Comparison of ENCODE assay signal across 33 cellular contexts in genomic region chr12:53100466-53101151, GRCh38. TPM values are rescaled to one million over a fixed set of nuclear protein-coding genes. Genes with fewer than 3 reads are reported as not detected.
DNase-seq lines count a peak whose midpoint lies in the region; ATAC-seq and TF ChIP-seq lines count a peak whose summit lies in the region.
"Had no signal": no experiment of that assay in that cellular context is flagged by ENCODE, and none has a peak within 500 bp of the region (broad histone marks: within the 10 kb centered on the region; RNA-seq: fewer than 3 reads in every experiment).

No MANE protein-coding gene starts in this region.

- H3K27ac ChIP-seq in vagina, result peak overlapping the region; percentile 64
- H3K27ac ChIP-seq: cardiac muscle cell, GM23248, KMS-11, Peyer's patch, SJCRH30, thyroid gland had no signal

- H3K9me3 ChIP-seq in adipocyte (ENCODE audit: control insufficient read depth, low read length) (no peaks in the 10 kb centered on the region), vagina (no peaks in the 10 kb centered on the region)
- H3K9me3 ChIP-seq: Peyer's patch, SJCRH30, spleen, thyroid gland had no signal

- no peak overlapping the region for H3K4me3 Mint-ChIP-seq in activated T-cell treated with anti-CD3 and anti-CD28 coated beads, Interleukin-2, amount 50 U/mL, for 72 hours
- no peak overlapping the region for H3K4me3 Mint-ChIP-seq in nephron progenitor cell
- H3K4me3 Mint-ChIP-seq: activated CD4-positive, alpha-beta T cell treated with anti-CD3 and anti-CD28 coated beads for 36 hours; activated naive CD4-positive, alpha-beta T cell treated with anti-CD3 and anti-CD28 coated beads, Interleukin-2, amount 10 ng/mL, durations not matched to agents 7 days and 5 days; CD8-positive, alpha-beta T cell had no signal

- H3K4me1 Mint-ChIP-seq in activated T-cell treated with anti-CD3 and anti-CD28 coated beads, Interleukin-2, amount 50 U/mL, for 72 hours (ENCODE audit: low read depth), result peaks cover 50% of the 10 kb centered on the region
- H3K4me1 Mint-ChIP-seq in nephron progenitor cell, result peaks cover 73% of the 10 kb centered on the region

- ATAC-seq in activated T-cell treated with anti-CD3 and anti-CD28 coated beads, Interleukin-2, amount 50 U/mL, for 72 hours (replicated peaks in 1 of 2), result no peak
- ATAC-seq in GM21515 (IDR thresholded peaks at IDR 0.05; ENCODE audit: unreplicated experiment), result no peak
- ATAC-seq: activated CD4-positive, alpha-beta T cell treated with anti-CD3 and anti-CD28 coated beads for 36 hours; CD8-positive, alpha-beta T cell had no signal

- H3K27me3 Mint-ChIP-seq in activated T-cell treated with anti-CD3 and anti-CD28 coated beads, Interleukin-2, amount 50 U/mL, for 72 hours (ENCODE audit: low read depth), result peaks cover 15% of the 10 kb centered on the region
- H3K27me3 Mint-ChIP-seq in nephron progenitor cell (ENCODE audit: low read depth, poor library complexity), result peaks cover 35% of the 10 kb centered on the region

- no peaks in the 10 kb centered on the region for H3K36me3 Mint-ChIP-seq in activated T-cell treated with anti-CD3 and anti-CD28 coated beads, Interleukin-2, amount 50 U/mL, for 72 hours (ENCODE audit: insufficient read depth in 2 of 2)
- H3K36me3 Mint-ChIP-seq in nephron progenitor cell (ENCODE audit: low read depth), result no peaks in the 10 kb centered on the region
- H3K36me3 Mint-ChIP-seq: activated naive CD4-positive, alpha-beta T cell treated with anti-CD3 and anti-CD28 coated beads, Interleukin-2, amount 10 ng/mL, durations not matched to agents 7 days and 5 days; CD8-positive, alpha-beta T cell had no signal

- peak overlapping the region; percentile 34 for H3K27ac Mint-ChIP-seq in activated T-cell treated with anti-CD3 and anti-CD28 coated beads, Interleukin-2, amount 50 U/mL, for 72 hours
- H3K27ac Mint-ChIP-seq in nephron progenitor cell, result peak overlapping the region; percentile 58
- H3K27ac Mint-ChIP-seq: activated CD4-positive, alpha-beta T cell treated with anti-CD3 and anti-CD28 coated beads for 36 hours; activated naive CD4-positive, alpha-beta T cell treated with anti-CD3 and anti-CD28 coated beads, Interleukin-2, amount 10 ng/mL, durations not matched to agents 7 days and 5 days; CD8-positive, alpha-beta T cell had no signal

- no peak for DNase-seq in activated T-cell treated with anti-CD3 and anti-CD28 coated beads, Interleukin-2, amount 50 U/mL, for 72 hours
- DNase-seq in activated T-cell treated with anti-CD3 and anti-CD28 coated beads for 4 hours (no peak), adipocyte (ENCODE audit: low read depth) (no peak), nephron progenitor cell (no peak), vagina (ENCODE audit: extremely low spot score in 2 of 2) (no peak), NCI-H748 (lab: John Stamatoyannopoulos, UW; ENCODE audit: unreplicated experiment) (no peak), hippocampal formation (lab: John Stamatoyannopoulos, UW) (no peak)
- DNase-seq: activated CD4-positive, alpha-beta T cell treated with anti-CD3 and anti-CD28 coated beads for 36 hours; activated naive CD4-positive, alpha-beta T cell treated with anti-CD3 and anti-CD28 coated beads, Interleukin-2, amount 10 ng/mL, durations not matched to agents 7 days and 5 days; anterior cingulate cortex; DMS153; GM23248; mammary epithelial cell; NCI-H146; NCI-H2171; NCI-H524; occipital lobe; Peyer's patch; SJCRH30; spleen; stimulated activated CD4-positive, alpha-beta T cell treated with anti-CD3 and anti-CD28 coated beads, Interleukin-4, amount 100 ng/mL, for 24 hours; stimulated activated naive CD4-positive, alpha-beta T cell; thyroid gland had no signal

- H3K4me3 ChIP-seq in adipocyte (ENCODE audit: low read length) (no peak overlapping the region), vagina (no peak overlapping the region)
- H3K4me3 ChIP-seq: cardiac muscle cell, Peyer's patch, SJCRH30, spleen, thyroid gland had no signal

- no peak for TF ChIP-seq CTCF in nephron progenitor cell (IDR thresholded peaks at IDR 0.05)
- no peak for TF ChIP-seq CTCF in vagina (IDR thresholded peaks at IDR 0.05)

- H3K4me1 ChIP-seq in adipocyte (ENCODE audit: control insufficient read depth, insufficient read depth, low read length), result peaks cover 29% of the 10 kb centered on the region
- H3K4me1 ChIP-seq in vagina, result peaks cover 46% of the 10 kb centered on the region

- peak overlapping the region; percentile 44 for H3K9ac ChIP-seq in adipocyte (ENCODE audit: low read length)
- H3K9ac ChIP-seq: KMS-11 had no signal

- no peaks in the 10 kb centered on the region for H3K27me3 ChIP-seq in adipocyte (replicated peaks; ENCODE audit: control insufficient read depth, insufficient read depth, low read length)
- H3K27me3 ChIP-seq in vagina, result no peaks in the 10 kb centered on the region
- H3K27me3 ChIP-seq: Peyer's patch, SJCRH30, thyroid gland had no signal

- intact Hi-C loops in vagina (cut with DNase I), result no loop called here

- TF ChIP-seq POLR2A in vagina (IDR thresholded peaks at IDR 0.05), result no peak

- H3K9me3 Mint-ChIP-seq in activated T-cell treated with anti-CD3 and anti-CD28 coated beads, Interleukin-2, amount 50 U/mL, for 72 hours, result no peaks in the 10 kb centered on the region
- no peaks in the 10 kb centered on the region for H3K9me3 Mint-ChIP-seq in nephron progenitor cell
- H3K9me3 Mint-ChIP-seq: activated naive CD4-positive, alpha-beta T cell treated with anti-CD3 and anti-CD28 coated beads, Interleukin-2, amount 10 ng/mL, durations not matched to agents 7 days and 5 days; CD8-positive, alpha-beta T cell had no signal

- H3K36me3 ChIP-seq in adipocyte (ENCODE audit: control insufficient read depth, insufficient read depth, low read length, severe bottlenecking), result peaks cover 17% of the 10 kb centered on the region
- H3K36me3 ChIP-seq in vagina, result peaks cover 0 to 14% of the 10 kb centered on the region in 2 donors
- H3K36me3 ChIP-seq: cardiac muscle cell, Peyer's patch, SJCRH30, thyroid gland had no signal

RNA-seq across cellular contexts. Expression of gene SOAT2, which starts 2.7 kb away (rescaled TPM):
- 1 to 10 TPM; 2.2 to 7.9 TPM for total RNA-seq in activated T-cell treated with anti-CD3 and anti-CD28 coated beads, Interleukin-2, amount 50 U/mL, for 72 hours
- total RNA-seq in vagina, result 0.74 TPM
- total RNA-seq: A172; dermis microvascular lymphatic vessel endothelial cell; G401; GM23248; kidney epithelial cell; occipital lobe; renal cortical epithelial cell; SJCRH30; T-helper 1 cell treated with Interleukin-12 subunit alpha and Interleukin-12 subunit beta and Interleukin-4 antibody, amounts not matched to agents 30 ng/mL and 1 ng/mL, for 36 hours had no signal

RNA-seq across cellular contexts. Expression of gene IGFBP6, which starts 3.1 kb away (rescaled TPM):
- total RNA-seq in activated T-cell treated with anti-CD3 and anti-CD28 coated beads, Interleukin-2, amount 50 U/mL, for 72 hours, result 1 to 10 TPM; 5.7 to 9.2 TPM
- 684 TPM for total RNA-seq in vagina
- total RNA-seq: T-helper 1 cell treated with Interleukin-12 subunit alpha and Interleukin-12 subunit beta and Interleukin-4 antibody, amounts not matched to agents 30 ng/mL and 1 ng/mL, for 36 hours had no signal

RNA-seq across cellular contexts. Expression of gene SPRYD3, which starts 21.4 kb away (rescaled TPM):
- total RNA-seq in activated T-cell treated with anti-CD3 and anti-CD28 coated beads, Interleukin-2, amount 50 U/mL, for 72 hours, result 10 to 100 TPM; 30.0 to 31.5 TPM
- total RNA-seq in vagina, result 27.0 TPM

RNA-seq across cellular contexts. Expression of gene TNS2, which starts 50.7 kb away (rescaled TPM):
- total RNA-seq in activated T-cell treated with anti-CD3 and anti-CD28 coated beads, Interleukin-2, amount 50 U/mL, for 72 hours, result 1 to 10 TPM; 1.5 to 2.6 TPM
- 235 TPM for total RNA-seq in vagina

Comparison
In these comparisons a context has a peak if more than half of its experiments do, and no peak if none do; other contexts are left out.
1. RNA of gene IGFBP6, which starts 3.1 kb away (total RNA-seq): 684 TPM in vagina (single experiment); 5.7 to 9.2 TPM in activated T-cell treated with anti-CD3 and anti-CD28 coated beads, Interleukin-2, amount 50 U/mL, for 72 hours; every median in the first group is over 10 times any median in the second.